Comparison of ENCODE assay signal across 9 cellular contexts in the genomic region with DNA sequence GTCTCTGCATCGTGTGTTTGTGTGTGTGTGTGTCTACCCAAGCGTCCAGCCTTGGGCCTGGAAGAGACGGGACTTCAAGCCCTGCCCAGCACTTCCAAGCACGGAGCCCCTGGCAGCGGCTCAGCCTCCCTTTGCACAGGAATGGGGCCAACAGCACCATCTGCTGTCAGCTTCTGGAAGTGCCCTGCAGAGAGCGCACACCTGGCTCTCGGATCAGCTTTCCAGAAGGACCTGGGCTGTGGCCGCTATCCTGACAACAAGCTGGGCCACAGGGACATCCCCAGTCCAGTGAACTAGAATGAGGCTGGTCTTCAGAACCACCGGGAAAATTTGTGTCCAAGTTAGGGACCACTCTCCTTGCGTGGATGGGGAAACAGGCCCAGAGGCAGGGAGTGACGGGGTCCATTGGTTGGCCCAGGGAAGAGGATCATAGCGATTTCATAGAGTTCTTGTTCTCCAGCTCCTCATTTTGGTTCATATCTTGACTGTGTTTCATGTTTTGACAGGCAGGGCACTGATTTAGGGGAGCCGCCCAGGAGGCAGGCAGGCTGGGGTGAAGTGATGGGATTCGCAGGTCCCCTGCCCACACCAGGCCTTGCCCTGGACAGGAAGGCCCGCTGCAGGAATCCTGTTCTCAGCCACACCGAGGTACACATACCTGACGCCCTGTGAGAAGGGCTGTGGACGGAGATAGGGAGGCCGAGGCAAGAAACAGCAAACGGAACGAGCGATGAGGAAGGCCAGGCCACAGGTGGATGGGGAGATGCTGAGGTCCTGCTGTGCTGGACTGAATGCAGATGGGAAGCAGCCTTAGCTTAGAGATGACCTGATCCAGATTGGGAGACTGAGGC. TPM values are rescaled to one million over a fixed set of nuclear protein-coding genes. Genes with fewer than 3 reads are reported as not detected.
DNase-seq lines count a peak whose midpoint lies in the region; ATAC-seq and TF ChIP-seq lines count a peak whose summit lies in the region.
"Had no signal": no experiment of that assay in that cellular context is flagged by ENCODE, and none has a peak within 500 bp of the region (broad histone marks: within the 10 kb centered on the region; RNA-seq: fewer than 3 reads in every experiment).

No MANE protein-coding gene starts in this region.

- H3K4me3 ChIP-seq in SK-N-SH (ENCODE audit: low read depth in 2 of 2, low read length in 1 of 2) (peak overlapping the region in 1 of 2 experiments; percentile 24; a peak in 1 of 4 replicates), cardiac muscle cell (no peak overlapping the region), prostate gland (no peak overlapping the region), aorta (ENCODE audit: low read length in 2 of 2) (no peak overlapping the region)

- H3K4me2 ChIP-seq in SK-N-SH: no peak overlapping the region

- TF ChIP-seq RAD21 in SK-N-SH (IDR thresholded peaks at IDR 0.05; ENCODE audit: low read length): peak; percentile 90

- no peaks in the 10 kb centered on the region for H4K20me1 ChIP-seq in SK-N-SH (ENCODE audit: insufficient read depth)

- peak; percentile 70 for ATAC-seq in aorta (ENCODE audit: low FRiP score)
- no peak for ATAC-seq in HG02642 (IDR thresholded peaks at IDR 0.05; ENCODE audit: poor library complexity, unreplicated experiment)

- H3K27me3 Mint-ChIP-seq in activated naive CD8-positive, alpha-beta T cell treated with anti-CD3 and anti-CD28 coated beads for 36 hours: peaks cover 38% of the 10 kb centered on the region

- POLR2A ChIA-PET in SK-N-SH (lab: Yijun Ruan, JAX): no interaction called here

- H3K9me3 Mint-ChIP-seq in activated naive CD8-positive, alpha-beta T cell treated with anti-CD3 and anti-CD28 coated beads for 36 hours: no peaks in the 10 kb centered on the region

- H2AFZ ChIP-seq in SK-N-SH (ENCODE audit: low read depth): no peak overlapping the region

- no peaks in the 10 kb centered on the region for H3K9me3 ChIP-seq in SK-N-SH
- no peaks in the 10 kb centered on the region for H3K9me3 ChIP-seq in cardiac muscle cell (ENCODE audit: low read depth)
- no peaks in the 10 kb centered on the region for H3K9me3 ChIP-seq in prostate gland
- H3K9me3 ChIP-seq in aorta (ENCODE audit: control insufficient read depth, low read length): no peaks in the 10 kb centered on the region

- H3K79me2 ChIP-seq in SK-N-SH (ENCODE audit: insufficient read depth): no peaks in the 10 kb centered on the region

- H3K27ac ChIP-seq in SK-N-SH (ENCODE audit: low read depth in 2 of 2, low read length in 1 of 2) (no peak overlapping the region), cardiac muscle cell (no peak overlapping the region), prostate gland (no peak overlapping the region), aorta (ENCODE audit: low read depth in 1 of 2, low read length in 2 of 2) (no peak overlapping the region)

- intact Hi-C loops in prostate gland (cut with DNase I) (loop anchor here (1.0 kb wide), 1 partner anchor 224 kb away; no protein-coding TSS in a partner anchor), aorta (cut with DNase I) (loop anchor here (1.0 to 5.0 kb wide), 2 partner anchors 224 to 229 kb away; no protein-coding TSS in a partner anchor)

- H3K27me3 ChIP-seq in SK-N-SH (ENCODE audit: insufficient read depth) (no peaks in the 10 kb centered on the region), cardiac muscle cell (peaks cover 29% of the 10 kb centered on the region), prostate gland (replicated peaks; ENCODE audit: insufficient read depth) (no peaks in the 10 kb centered on the region), aorta (ENCODE audit: control insufficient read depth in 1 of 2, insufficient read depth in 2 of 2, low read length in 1 of 2) (no peaks in the 10 kb centered on the region)

- H3K4me1 ChIP-seq in SK-N-SH (ENCODE audit: control insufficient read depth in 1 of 2, insufficient read depth in 2 of 2, low read depth in 1 of 2, low read length in 1 of 2): peaks cover 0 to 6% of the 10 kb centered on the region in 2 experiments; a peak in 1 of 4 replicates
- no peaks in the 10 kb centered on the region for H3K4me1 ChIP-seq in cardiac muscle cell (ENCODE audit: low read depth)
- no peaks in the 10 kb centered on the region for H3K4me1 ChIP-seq in prostate gland (replicated peaks)
- no peaks in the 10 kb centered on the region for H3K4me1 ChIP-seq in aorta (ENCODE audit: control insufficient read depth in 1 of 2, insufficient read depth in 2 of 2, low read length in 2 of 2)

- H3K9me2 ChIP-seq in SK-N-SH: no peaks in the 10 kb centered on the region

- peak; percentile 82 for TF ChIP-seq CTCF in SK-N-SH (IDR thresholded peaks at IDR 0.05)
- TF ChIP-seq CTCF in cardiac muscle cell (IDR thresholded peaks at IDR 0.05; ENCODE audit: low read depth, low read length): peak; percentile 97
- peak; percentile 83 to 91 (median 88) for TF ChIP-seq CTCF in prostate gland (IDR thresholded peaks at IDR 0.05)

- no peak for TF ChIP-seq EP300 in SK-N-SH (IDR thresholded peaks at IDR 0.05; ENCODE audit: borderline replicate concordance in 1 of 2, low read depth in 1 of 2, low read length in 1 of 2)

- H3F3A ChIP-seq in SK-N-SH (replicated peaks; ENCODE audit: insufficient read depth): no peaks in the 10 kb centered on the region

- no peak overlapping the region for H3K9ac ChIP-seq in SK-N-SH

- no peak for TF ChIP-seq POLR2A in prostate gland (IDR thresholded peaks at IDR 0.05)

- no peak overlapping the region for H3K4me3 Mint-ChIP-seq in activated naive CD8-positive, alpha-beta T cell treated with anti-CD3 and anti-CD28 coated beads for 36 hours

- H3K4me1 Mint-ChIP-seq in activated naive CD8-positive, alpha-beta T cell treated with anti-CD3 and anti-CD28 coated beads for 36 hours: peaks cover 1% of the 10 kb centered on the region

- WGBS in SK-N-SH (ENCODE audit: low lambda C conversion rate): 44% methylated on average over 17 of the region's 22 CpGs
- 51% methylated on average over 22 of the region's 22 CpGs for WGBS in prostate gland
- WGBS in aorta, 2 donors: 51 to 52% methylated on average over 22 of the region's 22 CpGs

- H3K36me3 Mint-ChIP-seq in activated naive CD8-positive, alpha-beta T cell treated with anti-CD3 and anti-CD28 coated beads for 36 hours: no peaks in the 10 kb centered on the region

- H3K36me3 ChIP-seq in SK-N-SH (replicated peaks in 1 of 2; ENCODE audit: control insufficient read depth in 1 of 2, insufficient read depth in 2 of 2, low read length in 1 of 2) (no peaks in the 10 kb centered on the region), cardiac muscle cell (no peaks in the 10 kb centered on the region), prostate gland (no peaks in the 10 kb centered on the region), aorta (ENCODE audit: control insufficient read depth in 1 of 2, insufficient read depth in 2 of 2, low read length in 1 of 2) (no peaks in the 10 kb centered on the region)

- peak; percentile 59 for DNase-seq in DMS79 treated with DMSO at 0.1 percent for 48 hours (lab: John Stamatoyannopoulos, UW)
- DNase-seq in M059J (ENCODE audit: low read depth): peak; percentile 67
- peak; percentile 89 for DNase-seq in SK-N-SH
- peak; percentile 50 for DNase-seq in activated naive CD8-positive, alpha-beta T cell treated with anti-CD3 and anti-CD28 coated beads for 36 hours
- DNase-seq in cardiac muscle cell (ENCODE audit: low read depth in 1 of 2, low spot score in 1 of 2): peak; percentile 81 to 90
- DNase-seq in prostate gland (ENCODE audit: low spot score): peak; percentile 77
- DNase-seq in aorta: peak; percentile 69 to 88

- H3K27ac Mint-ChIP-seq in activated naive CD8-positive, alpha-beta T cell treated with anti-CD3 and anti-CD28 coated beads for 36 hours: no peak overlapping the region

- CTCF ChIA-PET in SK-N-SH (lab: Yijun Ruan, JAX): interaction anchor here (0.5 to 12.1 kb wide), 46 partner anchors 9 to 257 kb away, joined by 3 to 279 read pairs (median 4); no protein-coding TSS in a partner anchor

TF ChIP-seq in SK-N-SH, 30 proteins besides CTCF, POLR2A, EP300 and RAD21:
- TF ChIP-seq FOXJ3 (CRISPR knock-in tag; IDR thresholded peaks at IDR 0.05) (no peak), SMC3 (IDR thresholded peaks at IDR 0.05; ENCODE audit: low read depth, low read length) (peak; percentile 95), NRF1 (IDR thresholded peaks at IDR 0.05; ENCODE audit: low read depth, low read length) (peak; percentile 23; the same call in 1 of the 2 replicates)

RNA-seq across cellular contexts. Expression of a gene that starts 38.4 kb away (rescaled TPM):
- total RNA-seq in M059J (2014; rRNA removed; shearing (Covaris generic)): not detected in 2 replicates
- polyA plus RNA-seq in SK-N-SH (2012; rRNA removed) (not detected in 2 replicates), cardiac muscle cell (not detected in 2 replicates), aorta (not detected)
- polyA plus RNA-seq in SK-N-SH (2012; cell fraction: cytosol; rRNA removed): not detected in 2 replicates
- not detected in 2 replicates for polyA plus RNA-seq in SK-N-SH (2012; cell fraction: nucleus; rRNA removed)
- total RNA-seq in activated naive CD8-positive, alpha-beta T cell treated with anti-CD3 and anti-CD28 coated beads for 36 hours: not detected
- total RNA-seq in cardiac muscle cell (not detected in 2 replicates), prostate gland (not detected), aorta (not detected)
- polyA plus RNA-seq: adipose tissue had no signal
